ENCODE assay signal across 8 cellular contexts in genomic region chr13:97018029-97018819, GRCh38. TPM values are rescaled to one million over a fixed set of nuclear protein-coding genes. Genes with fewer than 3 reads are reported as not detected.
A peak's percentile ranks its signal among the peaks of the same experiment; 100 is the strongest.
DNase-seq lines count a peak whose midpoint lies in the region; ATAC-seq and TF ChIP-seq lines count a peak whose summit lies in the region.

No MANE protein-coding gene starts in this region.

- H3K4me1 Mint-ChIP-seq in brain, result peaks cover 5% of the 10 kb centered on the region

- H3K27me3 ChIP-seq in NT2/D1 (ENCODE audit: insufficient read depth, insufficient read length), result no peaks in the 10 kb centered on the region
- no peaks in the 10 kb centered on the region; the same call in none of the 2 replicates for H3K27me3 ChIP-seq in MG63

- peaks cover 12% of the 10 kb centered on the region for H3K27me3 Mint-ChIP-seq in brain

- H3K27ac Mint-ChIP-seq in brain, result no peak overlapping the region

- in situ Hi-C loops in G401 (cut with HindIII; ENCODE audit: low sequenced_read_pairs), result no loop called here

- no peaks in the 10 kb centered on the region for H3K36me3 Mint-ChIP-seq in brain

- no peak overlapping the region for H3K4me3 ChIP-seq in NT2/D1 (ENCODE audit: insufficient read length, low read depth)
- H3K4me3 ChIP-seq in MG63, result no peak overlapping the region

- DNase-seq in G401 (ENCODE audit: low spot score) (peak; percentile 74), NT2/D1 (ENCODE audit: low read depth, low spot score) (peak; percentile 46), iPS-NIHi7 (ENCODE audit: extremely low spot score) (peak; percentile 36), MG63 (no peak)
- peak; percentile 24 for DNase-seq in stimulated activated CD4-positive, alpha-beta T cell treated with anti-CD3 and anti-CD28 coated beads, Interleukin-1b, Interleukin-23, amount 100 ng/mL, for 48 hours

- H3K9me3 ChIP-seq in NT2/D1 (ENCODE audit: insufficient read depth, low read length), result no peaks in the 10 kb centered on the region
- H3K9me3 ChIP-seq in MG63, result no peaks in the 10 kb centered on the region

- peak; percentile 83 to 85 for TF ChIP-seq CTCF in brain (conservative IDR thresholded peaks at IDR 0.05)

- peak; percentile 92 for ATAC-seq in GM19455 (IDR thresholded peaks at IDR 0.05; ENCODE audit: unreplicated experiment)
- peak; percentile 87 for ATAC-seq in HG03460 (IDR thresholded peaks at IDR 0.05; ENCODE audit: unreplicated experiment)

- peak overlapping the region in 4 of 5 experiments; percentile 61 to 76 (median 70) for H3K4me3 Mint-ChIP-seq in brain

- no peaks in the 10 kb centered on the region for H3K9me3 Mint-ChIP-seq in brain

- H3K4me1 ChIP-seq in NT2/D1 (ENCODE audit: insufficient read depth, insufficient read length), result no peaks in the 10 kb centered on the region

- H3K9ac ChIP-seq in NT2/D1 (ENCODE audit: insufficient read length, low read depth), result no peak overlapping the region

- H3K36me3 ChIP-seq in NT2/D1 (ENCODE audit: insufficient read depth, insufficient read length, low read length), result no peaks in the 10 kb centered on the region
- no peaks in the 10 kb centered on the region for H3K36me3 ChIP-seq in MG63

RNA-seq across cellular contexts. Expression of gene OXGR1, which starts 23.9 kb away (rescaled TPM):
- total RNA-seq in G401 (2014; rRNA removed; shearing (Covaris generic)), result not detected in 2 replicates
- polyA plus RNA-seq in brain (ENCODE audit: insufficient read depth, low read depth, low replicate concordance), result not detected
- total RNA-seq in MG63 (2014; rRNA removed; shearing (Covaris generic); ENCODE audit: low replicate concordance), result not detected in 2 replicates
